Comparison of ENCODE assay signal across 8 cellular contexts in genomic region chr10:132588301-132589013, GRCh38. TPM values are rescaled to one million over a fixed set of nuclear protein-coding genes. Genes with fewer than 3 reads are reported as not detected.
DNase-seq lines count a peak whose midpoint lies in the region; ATAC-seq, FAIRE-seq and TF ChIP-seq lines count a peak whose summit lies in the region.

No MANE protein-coding gene starts in this region.

- no peaks in the 10 kb centered on the region for H3K27me3 ChIP-seq in gastrocnemius medialis

- POLR2A ChIA-PET in T-cell (lab: Charles Lee) = no interaction called here

- in situ Hi-C loops in gastrocnemius medialis (cut with MboI; ENCODE audit: low sequenced_read_pairs in 4 of 4) = no loop called here

- peaks cover 64 to 73% (median 66%) of the 10 kb centered on the region in 3 donors for H3K4me1 Mint-ChIP-seq in T-cell

- TF ChIP-seq CTCF in fibroblast of pulmonary artery (IDR thresholded peaks at IDR 0.05; ENCODE audit: low read length, missing control alignments) = no peak
- TF ChIP-seq CTCF in gastrocnemius medialis (IDR thresholded peaks at IDR 0.05 in 4 of 5, conservative IDR thresholded peaks at IDR 0.05 in 1 of 5) = no peak

- peak overlapping the region; percentile 31 to 66 (median 31) for H3K4me3 Mint-ChIP-seq in T-cell

- ATAC-seq in GM21717 (IDR thresholded peaks at IDR 0.05; ENCODE audit: unreplicated experiment) = peak; percentile 40
- peak in 3 of 4 experiments; percentile 21 to 59 (median 23) for ATAC-seq in T-cell (replicated peaks in 1 of 4)
- peak; percentile 60 to 75 for ATAC-seq in gastrocnemius medialis
- ATAC-seq in HG03139 (IDR thresholded peaks at IDR 0.05; ENCODE audit: unreplicated experiment) = no peak
- ATAC-seq in GM18868 (IDR thresholded peaks at IDR 0.05; ENCODE audit: unreplicated experiment) = no peak

- peaks cover 7% of the 10 kb centered on the region for H3K36me3 Mint-ChIP-seq in T-cell

- no peak overlapping the region for H3K4me3 ChIP-seq in fibroblast of pulmonary artery (replicated peaks; ENCODE audit: low read depth, low read length)
- peak overlapping the region; percentile 18 to 45 (median 33) for H3K4me3 ChIP-seq in gastrocnemius medialis

- peak in 17 of 34 experiments; percentile 15 to 54 (median 36) for DNase-seq in T-cell
- DNase-seq in fibroblast of pulmonary artery (ENCODE audit: low read depth) = peak; percentile 36
- peak; percentile 43 to 56 for DNase-seq in gastrocnemius medialis
- no peak for DNase-seq in GM12892 (ENCODE audit: insufficient read length)
- no peak for DNase-seq in OCI-M2 (lab: John Stamatoyannopoulos, UW; ENCODE audit: unreplicated experiment)

- intact Hi-C loops in gastrocnemius medialis (cut with DNase I; ENCODE audit: low total_unique reads) = loop anchor here (2.0 kb wide), 1 partner anchor 44 kb away; no protein-coding TSS in a partner anchor

- CTCF ChIA-PET in T-cell (lab: Charles Lee) = no interaction called here

- no peak for FAIRE-seq in GM12892 (lab: Jason Lieb, UNC)

- no peaks in the 10 kb centered on the region for H3K9me3 Mint-ChIP-seq in T-cell

- H3K27ac ChIP-seq in gastrocnemius medialis = peak overlapping the region; percentile 78 to 93 (median 84)

- peak overlapping the region; percentile 16 to 32 for H3K27ac Mint-ChIP-seq in T-cell

- TF ChIP-seq POLR2A in gastrocnemius medialis (IDR thresholded peaks at IDR 0.05) (no peak), GM12892 (IDR thresholded peaks at IDR 0.05; ENCODE audit: low read depth, low read length) (no peak)

- H3K9me3 ChIP-seq in gastrocnemius medialis = no peaks in the 10 kb centered on the region

- no peaks in the 10 kb centered on the region for H3K27me3 Mint-ChIP-seq in T-cell

- H3K4me1 ChIP-seq in gastrocnemius medialis = peaks cover 77 to 82% of the 10 kb centered on the region in 2 donors

- no peaks in the 10 kb centered on the region for H3K36me3 ChIP-seq in gastrocnemius medialis

RNA-seq across cellular contexts. Expression of gene INPP5A, which starts 50.9 kb away (rescaled TPM):
- total RNA-seq in T-cell (10 to 100 TPM; 20.9 to 23.1 (median 22.9) TPM), gastrocnemius medialis (100 to 1,000 TPM in 2 of 4 donors, 10 to 100 TPM in 2; 74.9 to 107 (median 92.4) TPM)
- polyA plus RNA-seq in GM12892 (2012; ENCODE audit: missing spikeins) = 3.6 TPM

Comparison
In these comparisons a context has a peak if more than half of its experiments do, and no peak if none do; other contexts are left out.
1. ATAC-seq: peak in GM21717 (single experiment), T-cell (3 of 4) and gastrocnemius medialis (2 of 2); none in HG03139 (single experiment) and GM18868 (single experiment).
2. DNase-seq: peak in fibroblast of pulmonary artery (single experiment) and gastrocnemius medialis (2 of 2); none in GM12892 (single experiment) and OCI-M2 (single experiment).